9 cellular contexts compared by ENCODE assay signal in genomic region chr5:98775962-98776687, GRCh38. TPM values are rescaled to one million over a fixed set of nuclear protein-coding genes. Genes with fewer than 3 reads are reported as not detected.
DNase-seq lines count a peak whose midpoint lies in the region; TF ChIP-seq lines count a peak whose summit lies in the region.
"Had no signal": no experiment of that assay in that cellular context is flagged by ENCODE, and none has a peak within 500 bp of the region (broad histone marks: within the 10 kb centered on the region; RNA-seq: fewer than 3 reads in every experiment).

No MANE protein-coding gene starts in this region.

- H3K27me3 Mint-ChIP-seq in Caco-2 (ENCODE audit: insufficient read depth, unreplicated experiment) (no peaks in the 10 kb centered on the region), neural progenitor cell (ENCODE audit: insufficient read depth, low read depth) (peaks cover 13% of the 10 kb centered on the region)

- H3K4me3 Mint-ChIP-seq in Caco-2 (ENCODE audit: unreplicated experiment) (peak overlapping the region; percentile 82), neural progenitor cell (peak overlapping the region; percentile 99)

- H3K9me3 Mint-ChIP-seq in Caco-2 (ENCODE audit: unreplicated experiment) = no peaks in the 10 kb centered on the region
- no peaks in the 10 kb centered on the region for H3K9me3 Mint-ChIP-seq in neural progenitor cell

- TF ChIP-seq CTCF in Caco-2 (IDR thresholded peaks at IDR 0.05; ENCODE audit: insufficient read depth in 1 of 2, low read depth in 1 of 2, low read length in 1 of 2, severe bottlenecking in 1 of 2, unreplicated experiment in 1 of 2) (no peak), OCI-LY7 (conservative IDR thresholded peaks at IDR 0.05; ENCODE audit: low read length) (no peak), neural progenitor cell (IDR thresholded peaks at IDR 0.05) (no peak)

- H3K4me1 Mint-ChIP-seq in Caco-2 (ENCODE audit: low read depth, unreplicated experiment) (peaks cover 8% of the 10 kb centered on the region), neural progenitor cell (peaks cover 41% of the 10 kb centered on the region)

- no peaks in the 10 kb centered on the region for H3K9me3 ChIP-seq in Caco-2
- H3K9me3 ChIP-seq in OCI-LY7 (ENCODE audit: low read length) = no peaks in the 10 kb centered on the region
- no peaks in the 10 kb centered on the region for H3K9me3 ChIP-seq in endocrine pancreas (ENCODE audit: control insufficient read depth, low read length)
- no peaks in the 10 kb centered on the region for H3K9me3 ChIP-seq in neural progenitor cell (ENCODE audit: low read depth)

- POLR2A ChIA-PET in Caco-2 (lab: Charles Lee) (no interaction called here), OCI-LY7 (lab: Charles Lee) (interaction anchor here (0.9 to 2.2 kb wide), 3 partner anchors 9 to 19 kb away, joined by 3 to 5 read pairs (median 5); no protein-coding TSS in a partner anchor)

- H3K36me3 Mint-ChIP-seq in Caco-2 (ENCODE audit: insufficient read depth, unreplicated experiment) (peaks cover 16% of the 10 kb centered on the region), neural progenitor cell (peaks cover 26% of the 10 kb centered on the region)

- no peak overlapping the region for H3K9ac ChIP-seq in endocrine pancreas (ENCODE audit: control insufficient read depth, insufficient read depth, low read length)
- no peak overlapping the region for H3K9ac ChIP-seq in neural progenitor cell

- H3K4me3 ChIP-seq in Caco-2 (ENCODE audit: low read depth, low read length) (no peak overlapping the region), OCI-LY7 (ENCODE audit: low read depth, low read length, poor library complexity, severe bottlenecking) (peak overlapping the region; percentile 90), endocrine pancreas (ENCODE audit: control insufficient read depth, insufficient read depth, low read length) (peak overlapping the region; percentile 95), neural progenitor cell (peak overlapping the region; percentile 73)

- H3K9me2 ChIP-seq in OCI-LY7 (ENCODE audit: insufficient read depth, low read length) = no peaks in the 10 kb centered on the region

- CTCF ChIA-PET in Caco-2 (lab: Charles Lee) (interaction anchor here (0.6 kb wide), 1 partner anchor 931 kb away, joined by 4 read pairs; no protein-coding TSS in a partner anchor), OCI-LY7 (lab: Charles Lee; ENCODE audit: unreplicated experiment) (no interaction called here)

- H3K27ac ChIP-seq in OCI-LY7 (ENCODE audit: low read depth, low read length, poor library complexity, severe bottlenecking) (no peak overlapping the region), neural progenitor cell (peak overlapping the region; percentile 76)

- BruUV-seq in Caco-2 (replicated peaks; lab: Mats Ljungman, UMichigan) = no TSS peak
- BruUV-seq in OCI-LY7 (replicated peaks; lab: Mats Ljungman, UMichigan) = no TSS peak

- intact Hi-C loops in Caco-2 (cut with micrococcal nuclease; ENCODE audit: unreplicated experiment) = loop anchor here (2.0 to 10.0 kb wide), 3 partner anchors 71 to 1541 kb away; no protein-coding TSS in a partner anchor
- intact Hi-C loops in OCI-LY7 (cut with micrococcal nuclease; ENCODE audit: unreplicated experiment) = loop anchor here (10.0 kb wide), 1 partner anchor 1591 kb away; the partner anchor contains the start of gene RIOK2

- peaks cover 48% of the 10 kb centered on the region for H3F3A ChIP-seq in neural progenitor cell (ENCODE audit: low read depth)

- H3K36me3 ChIP-seq in Caco-2 (ENCODE audit: control insufficient read depth, insufficient read depth, low read length) (peaks cover 2% of the 10 kb centered on the region; the same call in 1 of the 2 replicates), OCI-LY7 (ENCODE audit: insufficient read depth, low read length) (peaks cover 20% of the 10 kb centered on the region), endocrine pancreas (ENCODE audit: control insufficient read depth, insufficient read depth, low read length) (peaks cover 2% of the 10 kb centered on the region), neural progenitor cell (peaks cover 13% of the 10 kb centered on the region)

- H3K4me1 ChIP-seq in Caco-2 = peaks cover 14% of the 10 kb centered on the region
- H3K4me1 ChIP-seq in OCI-LY7 (ENCODE audit: insufficient read depth, low read length, poor library complexity, severe bottlenecking) = peaks cover 32% of the 10 kb centered on the region
- H3K4me1 ChIP-seq in endocrine pancreas (ENCODE audit: control insufficient read depth, insufficient read depth, low read length) = peaks cover 10% of the 10 kb centered on the region
- H3K4me1 ChIP-seq in neural progenitor cell = peaks cover 40% of the 10 kb centered on the region

- H2AFZ ChIP-seq in OCI-LY7 (ENCODE audit: low read length) (no peak overlapping the region), neural progenitor cell (replicated peaks) (no peak overlapping the region)

- H3K27me3 ChIP-seq in Caco-2 (replicated peaks; ENCODE audit: control insufficient read depth, insufficient read depth, low read length) (no peaks in the 10 kb centered on the region), endocrine pancreas (ENCODE audit: control insufficient read depth, insufficient read depth, low read length) (no peaks in the 10 kb centered on the region), neural progenitor cell (no peaks in the 10 kb centered on the region)

- H3K79me2 ChIP-seq in OCI-LY7 (ENCODE audit: insufficient read depth, low read depth, low read length) = peaks cover 27% of the 10 kb centered on the region
- H3K79me2 ChIP-seq in neural progenitor cell (ENCODE audit: low read depth) = peaks cover 91% of the 10 kb centered on the region

- H3K4me2 ChIP-seq in OCI-LY7 (ENCODE audit: low read length) = peak overlapping the region; percentile 88
- H3K4me2 ChIP-seq in neural progenitor cell = peak overlapping the region; percentile 94

- H3K27ac Mint-ChIP-seq in Caco-2 (ENCODE audit: unreplicated experiment) (no peak overlapping the region), neural progenitor cell (peak overlapping the region; percentile 25)

- H4K20me1 ChIP-seq in OCI-LY7 (ENCODE audit: insufficient read depth, low read length) (peaks cover 31% of the 10 kb centered on the region), neural progenitor cell (ENCODE audit: low read depth) (peaks cover 85% of the 10 kb centered on the region)

- DNase-seq in Caco-2 (no peak), OCI-LY7 (ENCODE audit: low spot score) (no peak), neural progenitor cell (ENCODE audit: low spot score) (no peak), SKM-1 treated with dmso at 0.1 percent for 144 hours (lab: John Stamatoyannopoulos, UW; ENCODE audit: unreplicated experiment) (no peak), NCI-H1436 treated with DMSO at 0.1 percent for 48 hours (lab: John Stamatoyannopoulos, UW) (no peak), UCSD-AML1 (lab: John Stamatoyannopoulos, UW; ENCODE audit: unreplicated experiment) (no peak), activated gamma-delta T cell (lab: John Stamatoyannopoulos, UW) (no peak)
- DNase-seq: islet precursor cell had no signal

RNA-seq across cellular contexts. Expression of gene RGMB, which starts 2.7 kb away (rescaled TPM):
- 16.4 and 17.8 TPM in 2 replicates for total RNA-seq in Caco-2 (2022)
- 9.2 and 9.3 TPM in 2 replicates for total RNA-seq in OCI-LY7 (2014; rRNA removed; shearing (Covaris generic))
- total RNA-seq in OCI-LY7 (2022) = 11.2 and 15.0 TPM in 2 replicates
- 27.4 and 33.8 TPM in 2 replicates for total RNA-seq in neural progenitor cell (ENCODE audit: low replicate concordance)
